Comparison of ENCODE assay signal across 15 cellular contexts in the genomic region with DNA sequence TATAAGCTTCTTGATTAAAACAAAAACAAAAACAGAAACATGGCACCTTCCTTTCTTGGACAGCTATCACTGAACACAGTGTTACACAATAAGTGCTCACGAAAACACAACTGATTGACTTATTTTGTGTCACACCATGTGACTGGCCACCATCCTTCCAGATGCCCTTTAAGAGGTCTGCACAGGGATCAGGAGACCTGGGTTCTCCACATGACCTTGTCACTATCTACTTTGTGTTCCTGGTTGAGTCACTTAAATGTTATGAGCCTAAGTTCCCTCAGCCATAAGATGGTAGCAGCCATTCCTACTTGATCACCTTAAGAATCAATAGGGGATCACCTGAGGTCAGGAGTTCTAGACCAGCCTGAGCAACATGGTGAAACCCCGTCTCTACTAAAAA.
"Had no signal": no experiment of that assay in that cellular context is flagged by ENCODE, and none has a peak within 500 bp of the region (broad histone marks: within the 10 kb centered on the region; RNA-seq: fewer than 3 reads in every experiment).

No MANE protein-coding gene starts in this region.

- H3K4me3 ChIP-seq: cardiac muscle cell, coronary artery, gastroesophageal sphincter, hepatocyte, lung, prostate gland had no signal

- H3K4me3 Mint-ChIP-seq: activated CD4-positive, alpha-beta memory T cell treated with anti-CD3 and anti-CD28 coated beads for 36 hours; naive thymus-derived CD8-positive, alpha-beta T cell; stimulated activated naive CD8-positive, alpha-beta T cell treated with anti-CD3 and anti-CD28 coated beads, Interleukin-15, Interleukin-2, amounts not matched to agents 100 ng/mL and 50 ng/mL, for 24 hours had no signal

- ATAC-seq: gastroesophageal sphincter; naive thymus-derived CD8-positive, alpha-beta T cell had no signal

- H3K27me3 ChIP-seq: cardiac muscle cell, gastroesophageal sphincter, hepatocyte had no signal

- H3K27me3 Mint-ChIP-seq: activated CD4-positive, alpha-beta memory T cell treated with anti-CD3 and anti-CD28 coated beads for 36 hours; naive thymus-derived CD8-positive, alpha-beta T cell; stimulated activated naive CD8-positive, alpha-beta T cell treated with anti-CD3 and anti-CD28 coated beads, Interleukin-15, Interleukin-2, amounts not matched to agents 100 ng/mL and 50 ng/mL, for 24 hours had no signal

- H3K36me3 Mint-ChIP-seq: activated CD4-positive, alpha-beta memory T cell treated with anti-CD3 and anti-CD28 coated beads for 36 hours had no signal

- H3K9me3 Mint-ChIP-seq: activated CD4-positive, alpha-beta memory T cell treated with anti-CD3 and anti-CD28 coated beads for 36 hours; naive thymus-derived CD8-positive, alpha-beta T cell; stimulated activated naive CD8-positive, alpha-beta T cell treated with anti-CD3 and anti-CD28 coated beads, Interleukin-15, Interleukin-2, amounts not matched to agents 100 ng/mL and 50 ng/mL, for 24 hours had no signal

- H3K36me3 ChIP-seq: cardiac muscle cell, gastroesophageal sphincter, prostate gland had no signal

- H2AFZ ChIP-seq: hepatocyte had no signal

- FAIRE-seq: urothelium cell line had no signal

- H3K27ac Mint-ChIP-seq: activated CD4-positive, alpha-beta memory T cell treated with anti-CD3 and anti-CD28 coated beads for 36 hours; stimulated activated naive CD8-positive, alpha-beta T cell treated with anti-CD3 and anti-CD28 coated beads, Interleukin-15, Interleukin-2, amounts not matched to agents 100 ng/mL and 50 ng/mL, for 24 hours had no signal

- H3K27ac ChIP-seq: coronary artery, gastroesophageal sphincter, hepatocyte had no signal

- H3K9me3 ChIP-seq: gastroesophageal sphincter, prostate gland had no signal

- H3K4me2 ChIP-seq: hepatocyte had no signal

- DNase-seq: activated CD4-positive, alpha-beta memory T cell treated with anti-CD3 and anti-CD28 coated beads for 36 hours; activated CD4-positive, CD25-positive, alpha-beta regulatory T cell treated with anti-CD3 and anti-CD28 coated beads, Interleukin-2, amount 50 U/mL, for 72 hours; activated T-cell treated with anti-CD3 and anti-CD28 coated beads, Interleukin-2, amount 50 U/mL, for 48 hours; effector CD8-positive, alpha-beta T cell; naive thymus-derived CD8-positive, alpha-beta T cell; nucleus accumbens; stimulated activated CD4-positive, alpha-beta T cell treated with anti-CD3 and anti-CD28 coated beads, Interleukin-2, amount 100 ng/mL, for 48 hours had no signal
